In the genomic region with DNA sequence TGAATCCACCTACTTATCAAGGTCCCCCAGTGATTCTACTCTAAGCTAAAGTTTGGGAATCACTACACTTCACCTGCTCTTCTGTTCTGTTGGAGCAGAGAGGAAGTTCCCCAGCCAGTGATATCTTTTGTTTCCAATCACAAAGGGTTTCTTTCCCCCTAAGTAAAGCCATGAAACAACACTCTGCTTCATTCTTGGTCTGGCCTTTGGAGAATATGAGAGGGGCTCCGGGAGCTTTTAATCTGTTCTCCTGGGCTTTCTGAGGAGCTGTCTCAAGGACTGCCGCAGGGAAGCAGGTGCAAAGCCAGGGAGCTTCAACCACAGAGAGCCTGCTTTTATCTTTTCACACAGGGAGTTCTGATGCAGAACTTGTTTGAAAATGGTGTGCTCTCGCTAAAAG, we compare ENCODE assay signal across 22 cellular contexts. TPM values are rescaled to one million over a fixed set of nuclear protein-coding genes. Genes with fewer than 3 reads are reported as not detected.
DNase-seq lines count a peak whose midpoint lies in the region; ATAC-seq and TF ChIP-seq lines count a peak whose summit lies in the region.
"Had no signal": no experiment of that assay in that cellular context is flagged by ENCODE, and none has a peak within 500 bp of the region (broad histone marks: within the 10 kb centered on the region; RNA-seq: fewer than 3 reads in every experiment).

No MANE protein-coding gene starts in this region.

- intact Hi-C loops in body of pancreas (cut with DNase I) = no loop called here
- intact Hi-C loops in activated CD4-positive, alpha-beta T cell treated with anti-CD3 and anti-CD28 coated beads, Interleukin-2, amount 10 ng/mL, durations not matched to agents 24 days and 14 days (cut with micrococcal nuclease) = no loop called here

- ATAC-seq in WTC11 (peak; percentile 55), body of pancreas (no peak), left lobe of liver (no peak), HG02938 (IDR thresholded peaks at IDR 0.05; ENCODE audit: unreplicated experiment) (no peak)
- ATAC-seq: CD8-positive, alpha-beta T cell had no signal

- POLR2A ChIA-PET in WTC11 (lab: Charles Lee) = interaction anchor here (0.8 kb wide), 1 partner anchor 18 kb away, joined by 3 read pairs; no protein-coding TSS in a partner anchor

- no peaks in the 10 kb centered on the region for H3K9me3 Mint-ChIP-seq in WTC11
- no peaks in the 10 kb centered on the region for H3K9me3 Mint-ChIP-seq in activated CD4-positive, alpha-beta T cell treated with anti-CD3 and anti-CD28 coated beads, Interleukin-2, amount 10 ng/mL, durations not matched to agents 24 days and 14 days
- H3K9me3 Mint-ChIP-seq: CD8-positive, alpha-beta T cell; IgD-negative memory B cell had no signal

- H3K9me3 ChIP-seq in body of pancreas = no peaks in the 10 kb centered on the region
- H3K9me3 ChIP-seq: BLaER1 treated with 17β-estradiol and CSF1 and Interleukin-3, amounts not matched to agents 10 nM and 100 nM; SK-N-SH had no signal

- peaks cover 3% of the 10 kb centered on the region for H3K4me1 ChIP-seq in body of pancreas

- DNase-seq in DMS79 treated with DMSO at 0.1 percent for 48 hours (lab: John Stamatoyannopoulos, UW) = peak; percentile 85
- peak; percentile 34 for DNase-seq in NCI-H128 (lab: John Stamatoyannopoulos, UW; ENCODE audit: unreplicated experiment)
- no peak for DNase-seq in WTC11 (ENCODE audit: low spot score)
- peak; percentile 37 for DNase-seq in islet precursor cell
- no peak for DNase-seq in body of pancreas
- DNase-seq in activated CD4-positive, alpha-beta T cell treated with anti-CD3 and anti-CD28 coated beads, Interleukin-2, amount 10 ng/mL, durations not matched to agents 24 days and 14 days = no peak
- DNase-seq in left lobe of liver (ENCODE audit: low spot score) = no peak
- DNase-seq: Calu3; CD8-positive, alpha-beta T cell; Kasumi-1; MG63; NCI-H1092; NCI-H1694; NCI-H345; NCI-H526; NK-92 treated with Interleukin-12 subunit alpha and Interleukin-12 subunit beta, amount 100 ng/mL, for 24 hours; SHP77 treated with DMSO at 0.1 percent for 48 hours; SK-N-SH had no signal

- no peak overlapping the region for H3K27ac ChIP-seq in body of pancreas
- H3K27ac ChIP-seq: BLaER1 treated with 17β-estradiol and CSF1 and Interleukin-3, amounts not matched to agents 10 nM and 100 nM had no signal

- TF ChIP-seq POLR2A in body of pancreas (IDR thresholded peaks at IDR 0.05) = no peak

- H3K27me3 Mint-ChIP-seq in WTC11 (ENCODE audit: low read depth) = peaks cover 2% of the 10 kb centered on the region
- H3K27me3 Mint-ChIP-seq in activated CD4-positive, alpha-beta T cell treated with anti-CD3 and anti-CD28 coated beads, Interleukin-2, amount 10 ng/mL, durations not matched to agents 24 days and 14 days = peaks cover 37% of the 10 kb centered on the region

- H3K4me1 Mint-ChIP-seq in WTC11 = peaks cover 11% of the 10 kb centered on the region
- no peaks in the 10 kb centered on the region for H3K4me1 Mint-ChIP-seq in activated CD4-positive, alpha-beta T cell treated with anti-CD3 and anti-CD28 coated beads, Interleukin-2, amount 10 ng/mL, durations not matched to agents 24 days and 14 days
- H3K4me1 Mint-ChIP-seq: IgD-negative memory B cell had no signal

- no peak overlapping the region for H3K4me3 ChIP-seq in body of pancreas
- H3K4me3 ChIP-seq: BLaER1 treated with 17β-estradiol and CSF1 and Interleukin-3, amounts not matched to agents 10 nM and 100 nM had no signal

- 13 to 19% methylated on average over 3 of the region's 3 CpGs for WGBS in body of pancreas, 2 donors

- no peaks in the 10 kb centered on the region for H3K27me3 ChIP-seq in body of pancreas
- H3K27me3 ChIP-seq: BLaER1 treated with 17β-estradiol and CSF1 and Interleukin-3, amounts not matched to agents 10 nM and 100 nM; MG63 had no signal

- H3K36me3 Mint-ChIP-seq in WTC11 = no peaks in the 10 kb centered on the region
- no peaks in the 10 kb centered on the region for H3K36me3 Mint-ChIP-seq in activated CD4-positive, alpha-beta T cell treated with anti-CD3 and anti-CD28 coated beads, Interleukin-2, amount 10 ng/mL, durations not matched to agents 24 days and 14 days (ENCODE audit: low read depth)
- H3K36me3 Mint-ChIP-seq: CD8-positive, alpha-beta T cell; IgD-negative memory B cell had no signal

- H3K36me3 ChIP-seq in body of pancreas (replicated peaks in 1 of 2; ENCODE audit: insufficient read depth in 1 of 2, low read depth in 2 of 2) = no peaks in the 10 kb centered on the region
- H3K36me3 ChIP-seq: BLaER1 treated with 17β-estradiol and CSF1 and Interleukin-3, amounts not matched to agents 10 nM and 100 nM had no signal

- CTCF ChIA-PET in WTC11 (lab: Charles Lee) = interaction anchor here (0.6 to 2.6 kb wide), 3 partner anchors 18 to 166 kb away, joined by 3 to 15 read pairs (median 4); a partner anchor contains a TSS

- TF ChIP-seq CTCF in WTC11 (IDR thresholded peaks at IDR 0.05) (no peak), body of pancreas (IDR thresholded peaks at IDR 0.05) (no peak)

- H3K4me3 Mint-ChIP-seq in WTC11 = no peak overlapping the region
- no peak overlapping the region for H3K4me3 Mint-ChIP-seq in activated CD4-positive, alpha-beta T cell treated with anti-CD3 and anti-CD28 coated beads, Interleukin-2, amount 10 ng/mL, durations not matched to agents 24 days and 14 days
- H3K4me3 Mint-ChIP-seq: CD8-positive, alpha-beta T cell; IgD-negative memory B cell had no signal

- H3K27ac Mint-ChIP-seq in WTC11 = no peak overlapping the region
- no peak overlapping the region for H3K27ac Mint-ChIP-seq in activated CD4-positive, alpha-beta T cell treated with anti-CD3 and anti-CD28 coated beads, Interleukin-2, amount 10 ng/mL, durations not matched to agents 24 days and 14 days
- H3K27ac Mint-ChIP-seq: CD8-positive, alpha-beta T cell; IgD-negative memory B cell had no signal

TF ChIP-seq in WTC11, 78 proteins besides CTCF, POLR2A, EP300 and RAD21:
- TF ChIP-seq CREB1 (CRISPR knock-in tag; IDR thresholded peaks at IDR 0.05) (no peak), FOXP1 (CRISPR knock-in tag; IDR thresholded peaks at IDR 0.05; ENCODE audit: borderline replicate concordance) (no peak), FOXJ3 (CRISPR knock-in tag; IDR thresholded peaks at IDR 0.05; ENCODE audit: borderline replicate concordance) (no peak), NFE2L1 (CRISPR knock-in tag; IDR thresholded peaks at IDR 0.05) (no peak)
- TF ChIP-seq, protein P1, sequence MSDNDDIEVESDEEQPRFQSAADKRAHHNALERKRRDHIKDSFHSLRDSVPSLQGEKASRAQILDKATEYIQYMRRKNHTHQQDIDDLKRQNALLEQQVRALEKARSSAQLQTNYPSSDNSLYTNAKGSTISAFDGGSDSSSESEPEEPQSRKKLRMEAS (CRISPR knock-in tag; IDR thresholded peaks at IDR 0.05) = no peak
TF ChIP-seq in WTC11: peak in this region for 0.

RNA-seq across cellular contexts. Expression of a gene that starts 10.1 kb away (rescaled TPM):
- total RNA-seq in WTC11 (2021) = not detected in 3 replicates
- not detected for total RNA-seq in body of pancreas
- not detected in 2 replicates for total RNA-seq in activated CD4-positive, alpha-beta T cell treated with anti-CD3 and anti-CD28 coated beads, Interleukin-2, amount 10 ng/mL, durations not matched to agents 24 days and 14 days
- total RNA-seq in left lobe of liver = 0.83 TPM
- total RNA-seq: A673; Calu3; CD8-positive, alpha-beta T cell had no signal

RNA-seq across cellular contexts. Expression of a gene that starts 18.7 kb away (rescaled TPM):
- total RNA-seq in WTC11 (2021) (16.4 to 19.4 TPM (median 18.8 TPM) in 3 replicates), body of pancreas (1 to 10 TPM; 2.3 to 4.9 TPM), left lobe of liver (17.0 TPM)
- not detected in 2 replicates for total RNA-seq in activated CD4-positive, alpha-beta T cell treated with anti-CD3 and anti-CD28 coated beads, Interleukin-2, amount 10 ng/mL, durations not matched to agents 24 days and 14 days
- total RNA-seq: CD8-positive, alpha-beta T cell had no signal

RNA-seq across cellular contexts. Expression of a gene that starts 38.8 kb away (rescaled TPM):
- total RNA-seq in WTC11 (2021) = 66.9 to 75.3 TPM (median 73.3 TPM) in 3 replicates
- total RNA-seq in body of pancreas = 100 to 1,000 TPM in 1 of 2 donors, 10 to 100 TPM in 1; 63.0 to 118 TPM
- 488 and 517 TPM in 2 replicates for total RNA-seq in activated CD4-positive, alpha-beta T cell treated with anti-CD3 and anti-CD28 coated beads, Interleukin-2, amount 10 ng/mL, durations not matched to agents 24 days and 14 days
- total RNA-seq in left lobe of liver = 68.3 TPM

Comparison
In these comparisons a context has a peak if more than half of its experiments do, and no peak if none do; other contexts are left out.
1. DNase-seq: peak in DMS79 treated with DMSO at 0.1 percent for 48 hours (single experiment), NCI-H128 (single experiment) and islet precursor cell (single experiment); none in WTC11 (single experiment), body of pancreas (0 of 4), activated CD4-positive, alpha-beta T cell treated with anti-CD3 and anti-CD28 coated beads, Interleukin-2, amount 10 ng/mL, durations not matched to agents 24 days and 14 days (single experiment) and left lobe of liver (single experiment).